ENCODE assay signal across 12 cellular contexts in the genomic region with DNA sequence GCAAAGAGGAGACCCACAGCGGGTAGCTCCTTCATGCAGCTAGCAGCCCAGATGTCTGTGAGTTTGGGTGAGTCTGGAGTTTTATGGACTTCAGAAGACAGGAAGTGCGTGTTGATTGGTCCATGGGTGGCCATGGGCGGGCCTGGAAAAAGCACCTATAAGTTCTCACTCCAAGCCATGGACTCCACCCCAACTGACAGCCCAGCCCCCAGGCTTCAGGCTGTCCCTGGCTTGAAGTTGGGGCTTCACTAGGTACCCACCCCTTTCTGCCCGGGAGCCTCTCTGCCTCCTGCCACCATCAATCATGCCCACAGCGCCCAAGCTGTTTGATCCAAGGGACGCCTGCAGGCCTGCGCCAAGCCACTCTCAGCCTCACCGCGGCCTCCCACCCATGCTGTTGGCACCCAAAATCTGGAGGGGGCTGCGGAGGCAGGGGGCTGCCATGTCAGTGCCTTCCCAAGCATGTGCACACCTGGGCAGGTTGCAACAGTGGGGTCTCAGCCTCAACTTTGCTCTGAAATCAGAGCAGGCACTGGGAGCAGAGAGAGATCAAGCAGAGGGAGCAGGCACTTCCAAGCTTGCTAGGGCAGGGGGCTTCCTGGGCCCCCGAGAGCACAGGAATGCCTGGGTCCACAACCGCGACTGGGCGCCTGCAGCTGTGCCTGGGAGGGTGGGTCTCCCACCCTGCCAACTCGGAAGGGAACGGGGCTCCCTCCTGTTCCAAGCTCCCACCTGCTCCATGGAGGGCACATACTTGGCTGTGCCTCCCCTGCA.
A peak's percentile ranks its signal among the peaks of the same experiment; 100 is the strongest.
DNase-seq lines count a peak whose midpoint lies in the region; ATAC-seq and TF ChIP-seq lines count a peak whose summit lies in the region.
"Had no signal": no experiment of that assay in that cellular context is flagged by ENCODE, and none has a peak within 500 bp of the region (broad histone marks: within the 10 kb centered on the region; RNA-seq: fewer than 3 reads in every experiment).

No MANE protein-coding gene starts in this region.

- in situ Hi-C loops in SK-MEL-5 (cut with HindIII; ENCODE audit: low pct_unique_long_range_greater_than_20kb, low sequenced_read_pairs) = no loop called here

- H3K79me2 ChIP-seq in H9 (ENCODE audit: insufficient read depth, low read length) = no peaks in the 10 kb centered on the region

- H2BK15ac ChIP-seq in H9 (ENCODE audit: low read depth, low read length) = no peak overlapping the region

- H3K9me3 Mint-ChIP-seq in H9 = peaks cover 4 to 8% of the 10 kb centered on the region in 2 experiments; a peak in 4 of 5 replicates

- no peak overlapping the region for H3K27ac ChIP-seq in H9 (ENCODE audit: insufficient read length, low read depth, low read length)
- H3K27ac ChIP-seq in heart left ventricle = peak overlapping the region in 9 of 12 donors; percentile 62 to 86 (median 69)
- H3K27ac ChIP-seq: uterus had no signal

- no peak overlapping the region for H3K14ac ChIP-seq in H9 (ENCODE audit: insufficient read depth, low read length)

- intact Hi-C loops in heart left ventricle (cut with DNase I) = no loop called here

- H3K18ac ChIP-seq in H9 (ENCODE audit: insufficient read length, low read depth, low read length) = no peak overlapping the region

- H4K8ac ChIP-seq in H9 (replicated peaks; ENCODE audit: insufficient read length, low read depth, low read length) = no peak overlapping the region

- peak overlapping the region; percentile 23 to 86 (median 52) for H3K4me3 ChIP-seq in heart left ventricle
- H3K4me3 ChIP-seq in retinal pigment epithelial cell (ENCODE audit: low read length) = peak overlapping the region; percentile 33

- H3K23me2 ChIP-seq in H9 (ENCODE audit: insufficient read length, low read depth, low read length, poor library complexity, severe bottlenecking) = no peaks in the 10 kb centered on the region

- H3K4me1 ChIP-seq in H9 (ENCODE audit: insufficient read depth, low read length) (no peaks in the 10 kb centered on the region), heart left ventricle (no peaks in the 10 kb centered on the region)
- H3K4me1 ChIP-seq: uterus had no signal

- no peak overlapping the region for H3K4me3 Mint-ChIP-seq in H9
- H3K4me3 Mint-ChIP-seq: central memory CD8-positive, alpha-beta T cell had no signal

- H3K4ac ChIP-seq in H9 (ENCODE audit: low read depth, low read length) = no peak overlapping the region

- TF ChIP-seq POLR2A in heart left ventricle (IDR thresholded peaks at IDR 0.05) = peak in 1 of 2 donors; percentile 45

- WGBS in H9 (ENCODE audit: extremely low coverage, insufficient read length, low lambda C conversion rate) = no CpG with 5 or more reads among the region's 16 CpGs
- 85 to 88% (median 86%) methylated on average over 12 to 16 of the region's 16 CpGs for WGBS in heart left ventricle, 4 donors

- no peak overlapping the region for H3K23ac ChIP-seq in H9 (ENCODE audit: insufficient read length, low read depth, low read length)

- H3K27me3 ChIP-seq in H9 (ENCODE audit: insufficient read depth, low read length) (no peaks in the 10 kb centered on the region), heart left ventricle (no peaks in the 10 kb centered on the region)
- H3K27me3 ChIP-seq: uterus had no signal

- H2AK5ac ChIP-seq in H9 (ENCODE audit: insufficient read length, low read length) = no peak overlapping the region

- peaks cover 0 to 11% (median 0%) of the 10 kb centered on the region in 3 experiments; a peak in 3 of 7 replicates for H3K36me3 Mint-ChIP-seq in H9 (ENCODE audit: insufficient read depth in 1 of 3, low read depth in 3 of 3)

- H3K56ac ChIP-seq in H9 (ENCODE audit: insufficient read length, low read depth, low read length) = no peak overlapping the region

- peaks cover 7 to 11% of the 10 kb centered on the region in 2 experiments for H3K4me1 Mint-ChIP-seq in H9
- H3K4me1 Mint-ChIP-seq: central memory CD8-positive, alpha-beta T cell had no signal

- no peak overlapping the region for H3K4me2 ChIP-seq in H9 (ENCODE audit: insufficient read depth, insufficient read length, low read length)

- H4K91ac ChIP-seq in H9 (ENCODE audit: insufficient read length, low read depth, low read length) = no peak overlapping the region

- H2BK5ac ChIP-seq in H9 (ENCODE audit: insufficient read length, low read length) = no peak overlapping the region

- no peaks in the 10 kb centered on the region; the same call in 1 of the 2 replicates for H3K27me3 Mint-ChIP-seq in H9 (ENCODE audit: low read depth)
- H3K27me3 Mint-ChIP-seq: central memory CD8-positive, alpha-beta T cell had no signal

- no peak overlapping the region for H3K9ac ChIP-seq in H9 (ENCODE audit: extremely low read depth, insufficient read length, low read length)

- no peak overlapping the region for H3T11ph ChIP-seq in H9 (ENCODE audit: low read length)

- H3K79me1 ChIP-seq in H9 (ENCODE audit: insufficient read depth, low read depth, low read length, poor library complexity, severe bottlenecking) = no peaks in the 10 kb centered on the region

- H2AFZ ChIP-seq in H9 (ENCODE audit: low read length) = no peak overlapping the region

- DNase-seq in H9 (peak; percentile 35), SK-MEL-5 (ENCODE audit: low read depth, low spot score) (peak; percentile 44), heart left ventricle (peak in 4 of 5 donors; percentile 22 to 65 (median 46)), retinal pigment epithelial cell (ENCODE audit: low read depth) (no peak), T-helper 2 cell (no peak), ecto neural progenitor cell (ENCODE audit: low spot score) (no peak), NOMO-1 treated with dmso at 0.1 percent for 144 hours (lab: John Stamatoyannopoulos, UW; ENCODE audit: unreplicated experiment) (no peak)
- DNase-seq: DND-41, SIG-M5, uterus had no signal

- no peak overlapping the region for H2BK120ac ChIP-seq in H9 (ENCODE audit: low read depth, low read length, poor library complexity, severe bottlenecking)

- TF ChIP-seq CTCF in H9 (conservative IDR thresholded peaks at IDR 0.05) = no peak
- TF ChIP-seq CTCF in heart left ventricle (IDR thresholded peaks at IDR 0.05) = no peak
- no peak for TF ChIP-seq CTCF in retinal pigment epithelial cell (conservative IDR thresholded peaks at IDR 0.05; ENCODE audit: low read depth, low read length)

- no peak overlapping the region for H2BK12ac ChIP-seq in H9 (ENCODE audit: insufficient read length, low read depth, low read length)

- H3K36me3 ChIP-seq in heart left ventricle = no peaks in the 10 kb centered on the region
- H3K36me3 ChIP-seq: uterus had no signal

- peak overlapping the region in 1 of 3 experiments; percentile 65; a peak in 1 of 7 replicates for H3K27ac Mint-ChIP-seq in H9

- ATAC-seq in heart left ventricle (peak; percentile 80 to 89 (median 88)), GM21723 (IDR thresholded peaks at IDR 0.05; ENCODE audit: unreplicated experiment) (no peak)

- no peaks in the 10 kb centered on the region for H4K20me1 ChIP-seq in H9 (ENCODE audit: control insufficient read depth, insufficient read depth, insufficient read length)

- H4K5ac ChIP-seq in H9 (ENCODE audit: insufficient read length, low read depth, low read length) = no peak overlapping the region

- H2BK20ac ChIP-seq in H9 (ENCODE audit: low read depth, low read length, poor library complexity, severe bottlenecking) = no peak overlapping the region

- H3K9me3 ChIP-seq in H9 (ENCODE audit: control insufficient read depth, low read depth, low read length) (no peaks in the 10 kb centered on the region), heart left ventricle (no peaks in the 10 kb centered on the region)
- H3K9me3 ChIP-seq: uterus had no signal

Comparison
In these comparisons a context has a peak if more than half of its experiments do, and no peak if none do; other contexts are left out.
1. DNase-seq: peak in H9 (single experiment), SK-MEL-5 (single experiment) and heart left ventricle (4 of 5); none in retinal pigment epithelial cell (single experiment), T-helper 2 cell (0 of 5), ecto neural progenitor cell (single experiment) and NOMO-1 treated with dmso at 0.1 percent for 144 hours (single experiment).